Comparison of ENCODE assay signal across 30 cellular contexts in genomic region chr3:13844286-13844685, GRCh38. TPM values are rescaled to one million over a fixed set of nuclear protein-coding genes. Genes with fewer than 3 reads are reported as not detected.
DNase-seq lines count a peak whose midpoint lies in the region; ATAC-seq, FAIRE-seq and TF ChIP-seq lines count a peak whose summit lies in the region.
"Had no signal": no experiment of that assay in that cellular context is flagged by ENCODE, and none has a peak within 500 bp of the region (broad histone marks: within the 10 kb centered on the region; RNA-seq: fewer than 3 reads in every experiment).

No MANE protein-coding gene starts in this region.

- no peaks in the 10 kb centered on the region for H3K9me1 ChIP-seq in keratinocyte (ENCODE audit: control insufficient read depth, extremely low read depth, insufficient read depth, low read length)

- dilution Hi-C loops in keratinocyte (cut with MboI; ENCODE audit: extremely low pct_ligation_motif_present, low sequenced_read_pairs), result no loop called here

- WGBS in spleen, 5 donors, result 84 to 97% (median 91%) methylated on average over 4 to 5 of the region's 5 CpGs

- H3K27me3 ChIP-seq in RWPE2 (ENCODE audit: insufficient read depth, poor library complexity, severe bottlenecking) (no peaks in the 10 kb centered on the region), keratinocyte (ENCODE audit: control insufficient read depth, extremely low read depth, insufficient read depth, low read length) (no peaks in the 10 kb centered on the region), spleen (replicated peaks in 1 of 7) (peaks cover 0 to 15% (median 0%) of the 10 kb centered on the region in 7 donors)
- H3K27me3 ChIP-seq: BE2C, BLaER1 had no signal

- peaks cover 13% of the 10 kb centered on the region for H3K36me3 ChIP-seq in RWPE2 (ENCODE audit: low read depth)
- peaks cover 20 to 56% of the 10 kb centered on the region in 2 experiments for H3K36me3 ChIP-seq in keratinocyte (ENCODE audit: control insufficient read depth in 2 of 2, extremely low read depth in 1 of 2, insufficient read depth in 2 of 2, low read length in 2 of 2)
- no peaks in the 10 kb centered on the region for H3K36me3 ChIP-seq in spleen
- H3K36me3 ChIP-seq: BE2C, BLaER1 had no signal

- no peak overlapping the region for H2AFZ ChIP-seq in keratinocyte (ENCODE audit: control insufficient read depth, low read length)

- H4K20me1 ChIP-seq in keratinocyte (ENCODE audit: control insufficient read depth, extremely low read depth, insufficient read depth, low read length), result no peaks in the 10 kb centered on the region
- H4K20me1 ChIP-seq: BLaER1 had no signal

- no peak overlapping the region for H3K4me3 ChIP-seq in RWPE2 (ENCODE audit: severe bottlenecking)
- no peak overlapping the region for H3K4me3 ChIP-seq in keratinocyte (ENCODE audit: control insufficient read depth in 2 of 3, extremely low read depth in 1 of 3, insufficient read depth in 2 of 3, low read depth in 1 of 3, low read length in 3 of 3)
- no peak overlapping the region for H3K4me3 ChIP-seq in spleen
- H3K4me3 ChIP-seq: BLaER1, GM12878 had no signal

- H3K9me3 ChIP-seq in RWPE2 (ENCODE audit: severe bottlenecking) (no peaks in the 10 kb centered on the region), keratinocyte (ENCODE audit: control insufficient read depth, low read depth, low read length) (no peaks in the 10 kb centered on the region), spleen (no peaks in the 10 kb centered on the region)
- H3K9me3 ChIP-seq: BE2C, BLaER1 had no signal

- H3K9ac ChIP-seq in keratinocyte (ENCODE audit: control insufficient read depth, extremely low read depth, insufficient read depth, low read length), result no peak overlapping the region
- H3K9ac ChIP-seq: BLaER1 had no signal

- H3K79me2 ChIP-seq in keratinocyte (ENCODE audit: control insufficient read depth, insufficient read depth, low read length), result peaks cover 89% of the 10 kb centered on the region

- peak; percentile 26 for FAIRE-seq in keratinocyte (lab: Jason Lieb, UNC)
- FAIRE-seq: A204.1, GM12892, GM18507 had no signal

- H3K27ac ChIP-seq in RWPE2 (ENCODE audit: poor library complexity, severe bottlenecking), result peak overlapping the region; percentile 99
- H3K27ac ChIP-seq in keratinocyte (ENCODE audit: control insufficient read depth, insufficient read depth, low read length), result no peak overlapping the region
- no peak overlapping the region for H3K27ac ChIP-seq in spleen
- H3K27ac ChIP-seq: BLaER1 had no signal

- H3K4me2 ChIP-seq in keratinocyte (ENCODE audit: control insufficient read depth, extremely low read depth, insufficient read depth, low read depth, low read length), result no peak overlapping the region
- H3K4me2 ChIP-seq: BLaER1 had no signal

- peaks cover 37% of the 10 kb centered on the region for H3K4me1 ChIP-seq in RWPE2 (ENCODE audit: insufficient read depth, poor library complexity, severe bottlenecking)
- H3K4me1 ChIP-seq in keratinocyte (ENCODE audit: control insufficient read depth, extremely low read depth, insufficient read depth, low read length), result peaks cover 48% of the 10 kb centered on the region
- H3K4me1 ChIP-seq in spleen, result peaks cover 0 to 15% (median 4%) of the 10 kb centered on the region in 6 donors
- H3K4me1 ChIP-seq: BE2C, BLaER1 had no signal

- no peak for TF ChIP-seq CTCF in RWPE2 (IDR thresholded peaks at IDR 0.05; ENCODE audit: poor library complexity, severe bottlenecking)
- TF ChIP-seq CTCF in keratinocyte (optimal IDR thresholded peaks at IDR 0.05 in 1 of 3, IDR thresholded peaks at IDR 0.05 in 1 of 3, conservative IDR thresholded peaks at IDR 0.05 in 1 of 3; ENCODE audit: extremely low read depth in 1 of 3, insufficient read depth in 2 of 3, low read length in 3 of 3), result no peak
- no peak for TF ChIP-seq CTCF in spleen (IDR thresholded peaks at IDR 0.05 in 8 of 11, conservative IDR thresholded peaks at IDR 0.05 in 3 of 11)

- no peak for TF ChIP-seq POLR2A in spleen (IDR thresholded peaks at IDR 0.05)

- ATAC-seq in RWPE2 (ENCODE audit: low read depth), result no peak
- ATAC-seq in HG03521 (IDR thresholded peaks at IDR 0.05; ENCODE audit: unreplicated experiment), result no peak
- ATAC-seq: GM12878 had no signal

- DNase-seq in RWPE2 (ENCODE audit: low spot score), result no peak
- DNase-seq in keratinocyte (ENCODE audit: low read depth, low spot score), result no peak
- DNase-seq in spleen, result peak; percentile 54
- no peak for DNase-seq in activated effector memory CD4-positive, alpha-beta T cell treated with anti-CD3 and anti-CD28 coated beads, Interleukin-2, amount 50 U/mL, for 16 hours
- DNase-seq in HT-29 (ENCODE audit: low spot score), result no peak
- DNase-seq: 8988T; ACHN; BE2C; C1 segment of cervical spinal cord; CD4-positive, alpha-beta memory T cell; CD4-positive, CD25-positive, alpha-beta regulatory T cell; CD8-positive, alpha-beta memory T cell; COR-L47; DMS 273 treated with DMSO at 0.1 percent for 48 hours; DMS153; DMS53; DMS79; DND-41; EL; GDM1 had no signal

- intact Hi-C loops in spleen (cut with DNase I; ENCODE audit: low total_unique reads), result no loop called here

RNA-seq across cellular contexts. Expression of gene WNT7A, which starts 35.6 kb away (rescaled TPM):
- 13.0 to 36.7 TPM (median 20.3 TPM) in 3 replicates for polyA plus RNA-seq in keratinocyte
- 5.5 TPM for polyA plus RNA-seq in keratinocyte (2011; ENCODE audit: low read depth)
- 16.2 and 26.7 TPM in 2 replicates for polyA plus RNA-seq in keratinocyte (2011; cell fraction: cytosol; rRNA removed)
- 26.3 and 31.8 TPM in 2 replicates for polyA plus RNA-seq in keratinocyte (2011; cell fraction: nucleus; rRNA removed)
- polyA plus RNA-seq in keratinocyte (2012; ENCODE audit: low replicate concordance), result 8.2 and 51.3 TPM in 2 replicates
- polyA minus RNA-seq in keratinocyte, result 17.3 to 89.8 TPM (median 32.9 TPM) in 3 replicates
- polyA minus RNA-seq in keratinocyte (2011; cell fraction: cytosol; rRNA and poly(A)+ RNA removed), result 39.5 TPM
- polyA minus RNA-seq in keratinocyte (2011; cell fraction: nucleus; rRNA and poly(A)+ RNA removed), result 30.3 and 32.0 TPM in 2 replicates
- 1 to 10 TPM; 1.4 to 6.3 (median 2.4) TPM for total RNA-seq in spleen
- 1 to 10 TPM in 1 of 3 donors, under 1 TPM in 2; 0.52 to 1.1 (median 0.59) TPM for polyA plus RNA-seq in spleen
- total RNA-seq in HT-29 (2014; rRNA removed; shearing (Covaris generic)), result not detected in 2 replicates
- total RNA-seq: A673, G401 had no signal
- polyA plus RNA-seq: AG04450, CD14-positive monocyte, GM12878 had no signal
